ENCODE assay signal across 1 cellular context in genomic region chr19:6516659-6517291, GRCh38.
TF ChIP-seq lines count a peak whose summit lies in the region.

No MANE protein-coding gene starts in this region.

TF ChIP-seq in HepG2, 621 proteins besides CTCF, POLR2A, EP300 and RAD21 (continued from another document):
- TF ChIP-seq, protein P1, sequence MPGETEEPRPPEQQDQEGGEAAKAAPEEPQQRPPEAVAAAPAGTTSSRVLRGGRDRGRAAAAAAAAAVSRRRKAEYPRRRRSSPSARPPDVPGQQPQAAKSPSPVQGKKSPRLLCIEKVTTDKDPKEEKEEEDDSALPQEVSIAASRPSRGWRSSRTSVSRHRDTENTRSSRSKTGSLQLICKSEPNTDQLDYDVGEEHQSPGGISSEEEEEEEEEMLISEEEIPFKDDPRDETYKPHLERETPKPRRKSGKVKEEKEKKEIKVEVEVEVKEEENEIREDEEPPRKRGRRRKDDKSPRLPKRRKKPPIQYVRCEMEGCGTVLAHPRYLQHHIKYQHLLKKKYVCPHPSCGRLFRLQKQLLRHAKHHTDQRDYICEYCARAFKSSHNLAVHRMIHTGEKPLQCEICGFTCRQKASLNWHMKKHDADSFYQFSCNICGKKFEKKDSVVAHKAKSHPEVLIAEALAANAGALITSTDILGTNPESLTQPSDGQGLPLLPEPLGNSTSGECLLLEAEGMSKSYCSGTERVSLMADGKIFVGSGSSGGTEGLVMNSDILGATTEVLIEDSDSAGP (CRISPR knock-in tag; IDR thresholded peaks at IDR 0.05; ENCODE audit: borderline replicate concordance), result peak; percentile 82
- TF ChIP-seq ZNF232 (CRISPR knock-in tag; IDR thresholded peaks at IDR 0.05; ENCODE audit: borderline replicate concordance) (no peak), ZNF609 (CRISPR knock-in tag; IDR thresholded peaks at IDR 0.05; ENCODE audit: borderline replicate concordance) (0 out of 2 replicates have a peak, but pooled peaks have one; percentile 30), BORCS8-MEF2B (CRISPR knock-in tag; IDR thresholded peaks at IDR 0.05) (no peak), MYPOP (CRISPR knock-in tag; IDR thresholded peaks at IDR 0.05) (no peak), ZNF703 (CRISPR knock-in tag; IDR thresholded peaks at IDR 0.05; ENCODE audit: borderline replicate concordance) (no peak), TARDBP (CRISPR knock-in tag; IDR thresholded peaks at IDR 0.05) (0 out of 2 replicates have a peak, but pooled peaks have one; percentile 45), ZMYM3 (CRISPR knock-in tag; IDR thresholded peaks at IDR 0.05) (peak; percentile 63), MXI1 (IDR thresholded peaks at IDR 0.05; ENCODE audit: borderline replicate concordance, low read depth, low read length) (no peak), RARA (CRISPR knock-in tag; IDR thresholded peaks at IDR 0.05) (no peak), ZNF83 (CRISPR knock-in tag; IDR thresholded peaks at IDR 0.05; ENCODE audit: borderline replicate concordance) (no peak; the same call in 1 of the 2 replicates), ZFP36L2 (CRISPR knock-in tag; IDR thresholded peaks at IDR 0.05) (no peak), MLLT10 (CRISPR knock-in tag; IDR thresholded peaks at IDR 0.05) (no peak), MBNL3 (CRISPR knock-in tag; conservative IDR thresholded peaks at IDR 0.05) (no peak), ZFP37 (CRISPR knock-in tag; IDR thresholded peaks at IDR 0.05; ENCODE audit: borderline replicate concordance) (no peak), RNF2 (conservative IDR thresholded peaks at IDR 0.05; ENCODE audit: low read depth) (no peak), RXRB (CRISPR knock-in tag; IDR thresholded peaks at IDR 0.05; ENCODE audit: borderline replicate concordance) (peak; percentile 52; the same call in 1 of the 2 replicates), RORA (CRISPR knock-in tag; IDR thresholded peaks at IDR 0.05) (no peak), STAT5B (CRISPR knock-in tag; IDR thresholded peaks at IDR 0.05) (no peak), ZNF281 (CRISPR knock-in tag; IDR thresholded peaks at IDR 0.05; ENCODE audit: borderline replicate concordance) (no peak), ETV6 (CRISPR knock-in tag; conservative IDR thresholded peaks at IDR 0.05) (no peak), NFYC (CRISPR knock-in tag; IDR thresholded peaks at IDR 0.05) (no peak), ZNF619 (CRISPR knock-in tag; IDR thresholded peaks at IDR 0.05) (no peak; the same call in 1 of the 2 replicates)
- TF ChIP-seq, protein P2, sequence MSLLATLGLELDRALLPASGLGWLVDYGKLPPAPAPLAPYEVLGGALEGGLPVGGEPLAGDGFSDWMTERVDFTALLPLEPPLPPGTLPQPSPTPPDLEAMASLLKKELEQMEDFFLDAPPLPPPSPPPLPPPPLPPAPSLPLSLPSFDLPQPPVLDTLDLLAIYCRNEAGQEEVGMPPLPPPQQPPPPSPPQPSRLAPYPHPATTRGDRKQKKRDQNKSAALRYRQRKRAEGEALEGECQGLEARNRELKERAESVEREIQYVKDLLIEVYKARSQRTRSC (CRISPR knock-in tag; IDR thresholded peaks at IDR 0.05; ENCODE audit: low read depth), result no peak
- TF ChIP-seq, protein P3, sequence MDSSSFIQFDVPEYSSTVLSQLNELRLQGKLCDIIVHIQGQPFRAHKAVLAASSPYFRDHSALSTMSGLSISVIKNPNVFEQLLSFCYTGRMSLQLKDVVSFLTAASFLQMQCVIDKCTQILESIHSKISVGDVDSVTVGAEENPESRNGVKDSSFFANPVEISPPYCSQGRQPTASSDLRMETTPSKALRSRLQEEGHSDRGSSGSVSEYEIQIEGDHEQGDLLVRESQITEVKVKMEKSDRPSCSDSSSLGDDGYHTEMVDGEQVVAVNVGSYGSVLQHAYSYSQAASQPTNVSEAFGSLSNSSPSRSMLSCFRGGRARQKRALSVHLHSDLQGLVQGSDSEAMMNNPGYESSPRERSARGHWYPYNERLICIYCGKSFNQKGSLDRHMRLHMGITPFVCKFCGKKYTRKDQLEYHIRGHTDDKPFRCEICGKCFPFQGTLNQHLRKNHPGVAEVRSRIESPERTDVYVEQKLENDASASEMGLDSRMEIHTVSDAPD (CRISPR knock-in tag; IDR thresholded peaks at IDR 0.05), result no peak
- TF ChIP-seq, protein P4, sequence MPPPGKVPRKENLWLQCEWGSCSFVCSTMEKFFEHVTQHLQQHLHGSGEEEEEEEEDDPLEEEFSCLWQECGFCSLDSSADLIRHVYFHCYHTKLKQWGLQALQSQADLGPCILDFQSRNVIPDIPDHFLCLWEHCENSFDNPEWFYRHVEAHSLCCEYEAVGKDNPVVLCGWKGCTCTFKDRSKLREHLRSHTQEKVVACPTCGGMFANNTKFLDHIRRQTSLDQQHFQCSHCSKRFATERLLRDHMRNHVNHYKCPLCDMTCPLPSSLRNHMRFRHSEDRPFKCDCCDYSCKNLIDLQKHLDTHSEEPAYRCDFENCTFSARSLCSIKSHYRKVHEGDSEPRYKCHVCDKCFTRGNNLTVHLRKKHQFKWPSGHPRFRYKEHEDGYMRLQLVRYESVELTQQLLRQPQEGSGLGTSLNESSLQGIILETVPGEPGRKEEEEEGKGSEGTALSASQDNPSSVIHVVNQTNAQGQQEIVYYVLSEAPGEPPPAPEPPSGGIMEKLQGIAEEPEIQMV (CRISPR knock-in tag; IDR thresholded peaks at IDR 0.05; ENCODE audit: low read depth), result no peak; the same call in 1 of the 2 replicates
- TF ChIP-seq, protein P5, sequence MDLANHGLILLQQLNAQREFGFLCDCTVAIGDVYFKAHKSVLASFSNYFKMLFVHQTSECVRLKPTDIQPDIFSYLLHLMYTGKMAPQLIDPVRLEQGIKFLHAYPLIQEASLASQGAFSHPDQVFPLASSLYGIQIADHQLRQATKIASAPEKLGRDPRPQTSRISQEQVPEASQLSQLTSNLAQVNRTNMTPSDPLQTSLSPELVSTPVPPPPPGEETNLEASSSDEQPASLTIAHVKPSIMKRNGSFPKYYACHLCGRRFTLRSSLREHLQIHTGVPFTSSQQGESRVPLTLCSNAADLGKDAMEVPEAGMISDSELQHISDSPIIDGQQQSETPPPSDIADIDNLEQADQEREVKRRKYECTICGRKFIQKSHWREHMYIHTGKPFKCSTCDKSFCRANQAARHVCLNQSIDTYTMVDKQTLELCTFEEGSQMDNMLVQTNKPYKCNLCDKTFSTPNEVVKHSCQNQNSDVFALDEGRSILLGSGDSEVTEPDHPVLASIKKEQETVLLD (CRISPR knock-in tag; IDR thresholded peaks at IDR 0.05; ENCODE audit: low read depth), result no peak
TF ChIP-seq in HepG2: peak in this region for 117.
